17 cellular contexts compared by ENCODE assay signal in genomic region chr1:93597697-93598096, GRCh38.
DNase-seq lines count a peak whose midpoint lies in the region; ATAC-seq and TF ChIP-seq lines count a peak whose summit lies in the region.
"Had no signal": no experiment of that assay in that cellular context is flagged by ENCODE, and none has a peak within 500 bp of the region (broad histone marks: within the 10 kb centered on the region; RNA-seq: fewer than 3 reads in every experiment).

No MANE protein-coding gene starts in this region.

- H3K4me3 Mint-ChIP-seq in HFFc6: no peak overlapping the region
- H3K4me3 Mint-ChIP-seq: activated naive CD8-positive, alpha-beta T cell treated with anti-CD3 and anti-CD28 coated beads, Interleukin-2, amount 50 U/mL, for 24 hours had no signal

- DNase-seq in HFFc6 (no peak), heart right ventricle (peak; percentile 66 to 68), gastrocnemius medialis (peak; percentile 63 to 78), GDM1 (lab: John Stamatoyannopoulos, UW) (no peak), GM10266 (ENCODE audit: extremely low spot score) (no peak)
- DNase-seq: activated CD4-positive, alpha-beta T cell treated with anti-CD3 and anti-CD28 coated beads for 4 hours; activated naive CD8-positive, alpha-beta T cell treated with anti-CD3 and anti-CD28 coated beads, Interleukin-2, amount 50 U/mL, for 24 hours; activated T-cell treated with anti-CD3 and anti-CD28 coated beads, Interleukin-2, amount 50 U/mL, for 1 hour; esophagus squamous epithelium; mesenchymal stem cell; stimulated activated CD4-positive, alpha-beta T cell treated with anti-CD3 and anti-CD28 coated beads, Interleukin-15, amount 100 ng/mL, for 24 hours; T-helper 1 cell; thyroid gland had no signal

- peak overlapping the region; percentile 56 for H3K27ac Mint-ChIP-seq in HFFc6
- H3K27ac Mint-ChIP-seq: activated naive CD8-positive, alpha-beta T cell treated with anti-CD3 and anti-CD28 coated beads, Interleukin-2, amount 50 U/mL, for 24 hours had no signal

- H3K4me1 ChIP-seq in heart right ventricle (peaks cover 22 to 100% (median 79%) of the 10 kb centered on the region in 9 donors), gastrocnemius medialis (peaks cover 75 to 88% of the 10 kb centered on the region in 2 donors)

- H3K4me1 Mint-ChIP-seq in HFFc6 (ENCODE audit: low read depth): peaks cover 83% of the 10 kb centered on the region

- H3K9me3 ChIP-seq in heart right ventricle (no peaks in the 10 kb centered on the region), gastrocnemius medialis (no peaks in the 10 kb centered on the region)
- H3K9me3 ChIP-seq: esophagus squamous epithelium, thyroid gland had no signal

- in situ Hi-C loops in gastrocnemius medialis (cut with MboI; ENCODE audit: low sequenced_read_pairs in 4 of 4): no loop called here

- ATAC-seq in heart right ventricle (peak; percentile 44 to 87 (median 74)), gastrocnemius medialis (peak; percentile 30), GM18907 (IDR thresholded peaks at IDR 0.05; ENCODE audit: unreplicated experiment) (no peak), GM18498 (IDR thresholded peaks at IDR 0.05; ENCODE audit: unreplicated experiment) (no peak)
- ATAC-seq: activated naive CD8-positive, alpha-beta T cell treated with anti-CD3 and anti-CD28 coated beads, Interleukin-2, amount 50 U/mL, for 24 hours; Panc1 had no signal

- H3K27me3 Mint-ChIP-seq in HFFc6 (ENCODE audit: insufficient read depth): peaks cover 1% of the 10 kb centered on the region

- no peaks in the 10 kb centered on the region for H3K36me3 ChIP-seq in heart right ventricle
- H3K36me3 ChIP-seq in gastrocnemius medialis: no peaks in the 10 kb centered on the region
- H3K36me3 ChIP-seq: esophagus squamous epithelium, thyroid gland had no signal

- 8 to 12% methylated on average over 6 of the region's 6 CpGs for WGBS in heart right ventricle, 2 donors

- intact Hi-C loops in heart right ventricle (cut with DNase I) (no loop called here), gastrocnemius medialis (cut with DNase I; ENCODE audit: low total_unique reads) (no loop called here)

- no peak for TF ChIP-seq POLR2A in gastrocnemius medialis (IDR thresholded peaks at IDR 0.05)

- H3K36me3 Mint-ChIP-seq in HFFc6 (ENCODE audit: low read depth): peaks cover 7% of the 10 kb centered on the region

- H3K27me3 ChIP-seq in heart right ventricle: no peaks in the 10 kb centered on the region
- no peaks in the 10 kb centered on the region for H3K27me3 ChIP-seq in gastrocnemius medialis
- H3K27me3 ChIP-seq: esophagus squamous epithelium, thyroid gland had no signal

- H3K27ac ChIP-seq in VCaP (peak overlapping the region; percentile 99), heart right ventricle (peak overlapping the region in 4 of 10 donors; percentile 43 to 69 (median 61)), gastrocnemius medialis (peak overlapping the region; percentile 84 to 90 (median 87))
- H3K27ac ChIP-seq: esophagus squamous epithelium, thyroid gland had no signal

- no peak overlapping the region for H3K4me3 ChIP-seq in heart right ventricle
- H3K4me3 ChIP-seq in gastrocnemius medialis: no peak overlapping the region
- H3K4me3 ChIP-seq: esophagus squamous epithelium, thyroid gland had no signal

- no peaks in the 10 kb centered on the region for H3K9me3 Mint-ChIP-seq in HFFc6
- H3K9me3 Mint-ChIP-seq: activated naive CD8-positive, alpha-beta T cell treated with anti-CD3 and anti-CD28 coated beads, Interleukin-2, amount 50 U/mL, for 24 hours had no signal

- TF ChIP-seq CTCF in HFFc6 (IDR thresholded peaks at IDR 0.05): no peak
- TF ChIP-seq CTCF in VCaP (conservative IDR thresholded peaks at IDR 0.05): no peak
- TF ChIP-seq CTCF in heart right ventricle (IDR thresholded peaks at IDR 0.05): no peak
- no peak for TF ChIP-seq CTCF in gastrocnemius medialis (IDR thresholded peaks at IDR 0.05 in 4 of 5, conservative IDR thresholded peaks at IDR 0.05 in 1 of 5)
- no peak for TF ChIP-seq CTCF in GM10266 (IDR thresholded peaks at IDR 0.05; ENCODE audit: control insufficient read depth, insufficient read depth, low read depth, missing control alignments)

Comparison
In these comparisons a context has a peak if more than half of its experiments do, and no peak if none do; other contexts are left out.
1. DNase-seq: peak in heart right ventricle (2 of 2) and gastrocnemius medialis (2 of 2); none in HFFc6 (single experiment), GDM1 (single experiment) and GM10266 (single experiment).
2. ATAC-seq: peak in heart right ventricle (8 of 8) and gastrocnemius medialis (2 of 2); none in GM18907 (single experiment) and GM18498 (single experiment).